In genomic region chr16:11669380-11670146, GRCh38 we compare ENCODE assay signal across 8 cellular contexts. TPM values are rescaled to one million over a fixed set of nuclear protein-coding genes. Genes with fewer than 3 reads are reported as not detected.
A peak's percentile ranks its signal among the peaks of the same experiment; 100 is the strongest.
DNase-seq lines count a peak whose midpoint lies in the region; ATAC-seq and TF ChIP-seq lines count a peak whose summit lies in the region.

No MANE protein-coding gene starts in this region.

- H3K36me3 ChIP-seq in HEK293 (ENCODE audit: control insufficient read depth in 2 of 2, insufficient read depth in 1 of 2, low read length in 2 of 2): no peaks in the 10 kb centered on the region

- no peaks in the 10 kb centered on the region for H3K9me3 ChIP-seq in HEK293 (ENCODE audit: control insufficient read depth, insufficient read depth, low read depth, low read length)

- H3K4me3 ChIP-seq in AG04449 (ENCODE audit: low read depth, low read length) (peak overlapping the region; percentile 68), HEK293 (ENCODE audit: low read depth, low read length) (no peak overlapping the region)

- TF ChIP-seq CTCF in AG04449 (IDR thresholded peaks at IDR 0.05; ENCODE audit: insufficient read depth, low read length, missing control alignments): no peak
- no peak for TF ChIP-seq CTCF in HEK293 (tag by site-specific recombination; IDR thresholded peaks at IDR 0.05)

- peak overlapping the region; percentile 91 for H3K27ac Mint-ChIP-seq in activated naive CD8-positive, alpha-beta T cell treated with anti-CD3 and anti-CD28 coated beads for 36 hours

- peaks cover 58% of the 10 kb centered on the region for H3K4me1 Mint-ChIP-seq in activated naive CD8-positive, alpha-beta T cell treated with anti-CD3 and anti-CD28 coated beads for 36 hours

- DNase-seq in AG04449 (ENCODE audit: low read depth, low spot score): no peak
- DNase-seq in activated naive CD8-positive, alpha-beta T cell treated with anti-CD3 and anti-CD28 coated beads for 36 hours: no peak
- peak; percentile 50 for DNase-seq in hepatic stellate cell (ENCODE audit: low spot score)
- DNase-seq in sciatic nerve (ENCODE audit: low spot score): peak; percentile 70
- DNase-seq in NCI-H2081 treated with DMSO at 0.1 percent for 48 hours (lab: John Stamatoyannopoulos, UW): no peak
- no peak for DNase-seq in central memory CD4-positive, alpha-beta T cell

- peaks cover 4% of the 10 kb centered on the region for H3K36me3 Mint-ChIP-seq in activated naive CD8-positive, alpha-beta T cell treated with anti-CD3 and anti-CD28 coated beads for 36 hours

- peak overlapping the region; percentile 77 for H3K4me3 Mint-ChIP-seq in activated naive CD8-positive, alpha-beta T cell treated with anti-CD3 and anti-CD28 coated beads for 36 hours

- no peaks in the 10 kb centered on the region; the same call in 1 of the 2 replicates for H3K4me1 ChIP-seq in HEK293 (ENCODE audit: control insufficient read depth, insufficient read depth, low read length)

- peak; percentile 48 for ATAC-seq in sciatic nerve
- no peak for ATAC-seq in HG02623 (IDR thresholded peaks at IDR 0.05; ENCODE audit: unreplicated experiment)

- H3K27ac ChIP-seq in HEK293 (ENCODE audit: extremely low read depth, low read depth, low read length): no peak overlapping the region

- CTCF ChIA-PET in AG04449 (lab: Yijun Ruan, JAX): interaction anchor here (1.0 to 2.0 kb wide), 6 partner anchors 20 to 275 kb away, joined by 3 to 8 read pairs (median 4); no protein-coding TSS in a partner anchor
- CTCF ChIA-PET in HEK293 (lab: Yijun Ruan, JAX): interaction anchor here (0.6 kb wide), 1 partner anchor 32 kb away, joined by 3 read pairs; no protein-coding TSS in a partner anchor

- POLR2A ChIA-PET in AG04449 (lab: Yijun Ruan, JAX) (interaction anchor here (1.8 kb wide), 1 partner anchor 9 kb away, joined by 6 read pairs; no protein-coding TSS in a partner anchor), HEK293 (lab: Yijun Ruan, JAX) (no interaction called here)

- H3K9me3 Mint-ChIP-seq in activated naive CD8-positive, alpha-beta T cell treated with anti-CD3 and anti-CD28 coated beads for 36 hours: no peaks in the 10 kb centered on the region

- intact Hi-C loops in sciatic nerve (cut with DNase I): no loop called here

- no peaks in the 10 kb centered on the region for H3K27me3 Mint-ChIP-seq in activated naive CD8-positive, alpha-beta T cell treated with anti-CD3 and anti-CD28 coated beads for 36 hours

TF ChIP-seq in HEK293, 187 proteins besides CTCF, POLR2A, EP300 and RAD21:
- TF ChIP-seq ZNF600 (tag by site-specific recombination; IDR thresholded peaks at IDR 0.05) (peak; percentile 93), ZFP69B (tag by site-specific recombination; IDR thresholded peaks at IDR 0.05) (no peak), ZNF510 (tag by site-specific recombination; IDR thresholded peaks at IDR 0.05; ENCODE audit: insufficient replicate concordance) (no peak), ZNF16 (tag by site-specific recombination; IDR thresholded peaks at IDR 0.05; ENCODE audit: low read depth) (no peak), ZNF654 (tag by site-specific recombination; IDR thresholded peaks at IDR 0.05; ENCODE audit: low read depth) (no peak)

RNA-seq across cellular contexts. Expression of gene SNN, which starts 1.3 kb away (rescaled TPM):
- 10 to 100 TPM; 10.3 to 11.2 TPM for total RNA-seq in activated naive CD8-positive, alpha-beta T cell treated with anti-CD3 and anti-CD28 coated beads for 36 hours
- total RNA-seq in sciatic nerve: 40.0 TPM

Comparison
In these comparisons a context has a peak if more than half of its experiments do, and no peak if none do; other contexts are left out.
1. DNase-seq: peak in hepatic stellate cell (single experiment) and sciatic nerve (single experiment); none in AG04449 (single experiment), activated naive CD8-positive, alpha-beta T cell treated with anti-CD3 and anti-CD28 coated beads for 36 hours (single experiment), NCI-H2081 treated with DMSO at 0.1 percent for 48 hours (single experiment) and central memory CD4-positive, alpha-beta T cell (single experiment).